Comparison of ENCODE assay signal across 16 cellular contexts in the genomic region with DNA sequence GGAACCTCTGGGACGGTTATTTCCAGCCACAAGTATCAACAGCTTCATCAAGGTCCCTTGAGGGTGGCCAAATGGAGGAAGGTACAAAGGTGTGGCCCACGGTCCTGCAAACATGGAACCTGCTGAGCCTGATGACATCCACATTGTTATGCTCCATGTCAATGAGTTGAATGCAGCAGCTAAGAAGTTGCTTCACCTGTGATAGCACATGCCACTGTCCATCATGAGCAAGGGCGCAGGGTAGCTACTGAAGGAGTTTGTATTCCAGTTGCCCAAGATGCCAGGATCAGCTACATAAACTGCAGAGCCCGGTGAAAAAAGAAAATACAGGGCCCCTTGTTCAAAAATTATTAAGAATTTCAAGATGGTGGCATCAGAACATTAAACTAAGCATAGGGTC. TPM values are rescaled to one million over a fixed set of nuclear protein-coding genes. Genes with fewer than 3 reads are reported as not detected.
DNase-seq lines count a peak whose midpoint lies in the region; ATAC-seq, FAIRE-seq and TF ChIP-seq lines count a peak whose summit lies in the region.
"Had no signal": no experiment of that assay in that cellular context is flagged by ENCODE, and none has a peak within 500 bp of the region (broad histone marks: within the 10 kb centered on the region; RNA-seq: fewer than 3 reads in every experiment).

No MANE protein-coding gene starts in this region.

- DNase-seq in RWPE1 (ENCODE audit: low spot score) (no peak), psoas muscle (no peak), D721Med (ENCODE audit: insufficient read length, low spot score) (no peak), progenitor cell of endocrine pancreas (ENCODE audit: low spot score, unreplicated experiment) (no peak), DMS114 treated with DMSO at 0.1 percent for 48 hours (lab: John Stamatoyannopoulos, UW; ENCODE audit: unreplicated experiment) (no peak), DMS79 treated with DMSO at 0.1 percent for 48 hours (lab: John Stamatoyannopoulos, UW) (no peak)
- DNase-seq: CD8-positive, alpha-beta T cell; COR-L47; DMS53 had no signal

- no peaks in the 10 kb centered on the region for H3K27me3 Mint-ChIP-seq in progenitor cell of endocrine pancreas

- H3K36me3 ChIP-seq in ACC112 (ENCODE audit: insufficient read depth, low read length), result no peaks in the 10 kb centered on the region
- no peaks in the 10 kb centered on the region for H3K36me3 ChIP-seq in psoas muscle (ENCODE audit: insufficient read depth in 1 of 2, low read depth in 1 of 2)

- peak overlapping the region; percentile 74 for H3K27ac ChIP-seq in ACC112 (ENCODE audit: low read depth, low read length)
- H3K27ac ChIP-seq in RWPE1, result peak overlapping the region; percentile 27; the same call in 1 of the 2 replicates
- peak overlapping the region; percentile 31 for H3K27ac ChIP-seq in psoas muscle
- H3K27ac ChIP-seq: GM23248 had no signal

- no peaks in the 10 kb centered on the region for H3K4me1 Mint-ChIP-seq in progenitor cell of endocrine pancreas (ENCODE audit: low read depth)

- peaks cover 10% of the 10 kb centered on the region for H3K4me1 ChIP-seq in ACC112 (ENCODE audit: control insufficient read depth, insufficient read depth, low read length, unreplicated experiment)
- H3K4me1 ChIP-seq in psoas muscle, result peaks cover 8% of the 10 kb centered on the region

- no peak overlapping the region for H3K4me3 Mint-ChIP-seq in progenitor cell of endocrine pancreas (ENCODE audit: low read depth)
- H3K4me3 Mint-ChIP-seq: CD14-positive monocyte; CD8-positive, alpha-beta T cell had no signal

- no peak overlapping the region for H3K27ac Mint-ChIP-seq in progenitor cell of endocrine pancreas
- H3K27ac Mint-ChIP-seq: CD8-positive, alpha-beta T cell; IgD-negative memory B cell had no signal

- ATAC-seq in esophagus mucosa (peak; percentile 32), psoas muscle (peak; percentile 48 to 69 (median 56))
- ATAC-seq: CD8-positive, alpha-beta T cell; HCT116 had no signal

- no peaks in the 10 kb centered on the region for H3K79me2 ChIP-seq in ACC112 (ENCODE audit: control insufficient read depth, insufficient read depth, low read length, unreplicated experiment)

- intact Hi-C loops in psoas muscle (cut with DNase I), result loop anchor here in 1 of 2 donors (10.0 kb wide), 1 partner anchor 1367 kb away; no protein-coding TSS in a partner anchor

- CTCF ChIA-PET in RWPE1 (lab: Yijun Ruan, JAX), result interaction anchor here (0.7 to 2.0 kb wide), 3 partner anchors 24 to 308 kb away, joined by 3 to 7 read pairs (median 4); a partner anchor contains a TSS

- POLR2A ChIA-PET in RWPE1 (lab: Yijun Ruan, JAX; ENCODE audit: low non-redundant PET), result no interaction called here

- no peaks in the 10 kb centered on the region for H3K9me3 Mint-ChIP-seq in progenitor cell of endocrine pancreas (ENCODE audit: low read depth)

- WGBS in psoas muscle, 3 donors, result 30 to 46% (median 40%) methylated on average over 4 of the region's 4 CpGs

- H3K9me3 ChIP-seq in psoas muscle, result no peaks in the 10 kb centered on the region

- no peak overlapping the region for H3K4me3 ChIP-seq in ACC112 (ENCODE audit: low read depth, low read length)
- H3K4me3 ChIP-seq in psoas muscle, result no peak overlapping the region
- H3K4me3 ChIP-seq: GM23248 had no signal

- H3K27me3 ChIP-seq in ACC112 (ENCODE audit: insufficient read depth, low read length) (no peaks in the 10 kb centered on the region), psoas muscle (ENCODE audit: insufficient read depth in 3 of 3, low read length in 2 of 3) (no peaks in the 10 kb centered on the region)

- H2AFZ ChIP-seq in ACC112 (ENCODE audit: low read length, unreplicated experiment), result no peak overlapping the region
- H2AFZ ChIP-seq: GM23248 had no signal

- TF ChIP-seq CTCF in RWPE1 (conservative IDR thresholded peaks at IDR 0.05; ENCODE audit: low read depth), result no peak
- no peak for TF ChIP-seq CTCF in psoas muscle (IDR thresholded peaks at IDR 0.05)
- no peak for TF ChIP-seq CTCF in D721Med (IDR thresholded peaks at IDR 0.05; ENCODE audit: insufficient read depth, missing control alignments)
- no peak for TF ChIP-seq CTCF in progenitor cell of endocrine pancreas (IDR thresholded peaks at IDR 0.05; ENCODE audit: unreplicated experiment)

- no peak for FAIRE-seq in D721Med (lab: Jason Lieb, UNC)
- FAIRE-seq: H54 had no signal

- no peaks in the 10 kb centered on the region for H3K36me3 Mint-ChIP-seq in progenitor cell of endocrine pancreas (ENCODE audit: insufficient read depth)
- H3K36me3 Mint-ChIP-seq: CD14-positive monocyte; CD8-positive, alpha-beta T cell; IgD-negative memory B cell had no signal

RNA-seq across cellular contexts. Expression of a gene that starts 24.2 kb away (rescaled TPM):
- total RNA-seq in esophagus mucosa (2.0 TPM), psoas muscle (1 to 10 TPM; 1.0 to 1.9 (median 1.8) TPM), progenitor cell of endocrine pancreas (5.5 and 6.3 TPM in 2 replicates)
- polyA plus RNA-seq in psoas muscle, result 1 to 10 TPM; 1.2 to 2.2 (median 2.2) TPM

RNA-seq across cellular contexts. Expression of a gene that starts 36.5 kb away (rescaled TPM):
- total RNA-seq in esophagus mucosa (10.6 TPM), psoas muscle (1 to 10 TPM; 5.7 to 6.7 (median 6.5) TPM), progenitor cell of endocrine pancreas (12.4 and 13.2 TPM in 2 replicates)
- 1 to 10 TPM; 3.0 to 4.1 (median 3.8) TPM for polyA plus RNA-seq in psoas muscle
